1 cellular context compared by ENCODE assay signal in the genomic region with DNA sequence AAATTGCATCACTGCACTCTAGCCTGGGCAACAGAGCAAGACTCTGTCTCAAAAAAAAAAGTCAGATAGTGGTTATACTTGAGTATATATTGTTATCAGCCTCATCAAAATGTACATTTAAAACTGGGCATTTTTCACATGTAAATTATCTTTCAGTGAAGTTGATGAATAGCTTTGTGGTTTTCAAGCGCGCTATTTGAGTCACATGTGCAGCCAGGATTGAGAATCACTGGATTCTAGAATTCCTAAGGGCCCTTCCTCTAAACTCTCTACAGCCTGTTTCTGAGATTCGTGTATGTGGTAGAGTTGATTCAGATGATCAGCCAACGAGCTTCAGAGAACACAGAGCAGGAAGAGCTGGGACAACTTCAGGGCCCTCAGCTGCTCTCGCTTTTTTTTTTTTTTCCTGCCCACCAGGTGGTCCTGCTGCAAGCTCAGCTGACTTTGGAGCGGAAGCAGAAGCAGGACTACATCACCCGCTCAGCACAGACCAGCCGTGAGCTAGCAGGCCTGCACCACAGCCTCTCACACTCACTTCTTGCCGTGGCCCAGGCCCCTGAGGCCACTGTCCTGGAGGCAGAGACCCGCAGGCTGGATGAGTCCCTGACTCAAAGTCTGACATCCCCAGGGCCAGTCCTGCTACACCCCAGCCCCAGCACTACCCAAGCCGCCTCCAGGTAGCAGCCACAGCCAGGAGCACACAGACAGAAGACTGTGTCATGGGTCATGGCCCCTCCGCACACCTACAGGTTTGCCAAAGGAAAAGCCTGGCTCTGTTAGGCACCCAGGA.
TF ChIP-seq lines count a peak whose summit lies in the region.

No MANE protein-coding gene starts in this region.

TF ChIP-seq in endothelial cell of umbilical vein, 7 proteins besides CTCF, POLR2A, EP300 and RAD21:
- no peak for TF ChIP-seq EZH2 (IDR thresholded peaks at IDR 0.05; ENCODE audit: borderline replicate concordance, low read depth, low read length, severe bottlenecking)
- no peak for TF ChIP-seq MYC (IDR thresholded peaks at IDR 0.05; ENCODE audit: low read depth, low read length)
- TF ChIP-seq JUN (IDR thresholded peaks at IDR 0.05; ENCODE audit: borderline replicate concordance, insufficient read depth, insufficient read length, low read depth) = no peak
- TF ChIP-seq, protein P1, sequence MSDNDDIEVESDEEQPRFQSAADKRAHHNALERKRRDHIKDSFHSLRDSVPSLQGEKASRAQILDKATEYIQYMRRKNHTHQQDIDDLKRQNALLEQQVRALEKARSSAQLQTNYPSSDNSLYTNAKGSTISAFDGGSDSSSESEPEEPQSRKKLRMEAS (IDR thresholded peaks at IDR 0.05; ENCODE audit: insufficient read depth, insufficient read length) = no peak
- no peak for TF ChIP-seq POLR2AphosphoS5 (IDR thresholded peaks at IDR 0.05; ENCODE audit: insufficient read depth, low read depth, low read length)
- no peak for TF ChIP-seq GATA2 (IDR thresholded peaks at IDR 0.05; ENCODE audit: insufficient read depth, insufficient read length, low read depth, low read length)
- no peak for TF ChIP-seq FOS (IDR thresholded peaks at IDR 0.05; ENCODE audit: borderline replicate concordance, insufficient read depth, low read length)
